ENCODE assay signal across 1 cellular context in the genomic region with DNA sequence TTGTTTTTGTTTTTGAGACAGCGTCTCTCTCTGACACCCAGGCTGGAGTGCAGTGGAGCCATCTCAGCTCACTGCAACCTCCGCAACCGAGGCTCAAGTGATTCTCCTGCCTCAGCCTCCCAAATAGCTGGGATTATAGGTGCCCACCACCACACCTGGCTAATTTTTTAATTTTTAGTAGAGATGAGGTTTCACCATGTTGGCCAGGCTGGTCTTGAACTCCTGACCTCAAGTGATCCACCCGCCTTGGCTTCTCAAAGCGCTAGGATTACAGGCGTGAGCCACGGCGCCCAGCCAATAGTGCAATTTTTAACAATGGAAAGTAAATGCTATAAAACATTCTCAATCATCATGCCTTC.
TF ChIP-seq lines count a peak whose summit lies in the region.
"Not testable (repeated sequence)": the region's sequence is repeated elsewhere in the genome, so short reads cannot be mapped to it uniquely, and the experiment has no call there.

No MANE protein-coding gene starts in this region.

TF ChIP-seq in K562, 482 proteins besides CTCF, POLR2A, EP300 and RAD21 (continues in another document):
- TF ChIP-seq, protein P1, sequence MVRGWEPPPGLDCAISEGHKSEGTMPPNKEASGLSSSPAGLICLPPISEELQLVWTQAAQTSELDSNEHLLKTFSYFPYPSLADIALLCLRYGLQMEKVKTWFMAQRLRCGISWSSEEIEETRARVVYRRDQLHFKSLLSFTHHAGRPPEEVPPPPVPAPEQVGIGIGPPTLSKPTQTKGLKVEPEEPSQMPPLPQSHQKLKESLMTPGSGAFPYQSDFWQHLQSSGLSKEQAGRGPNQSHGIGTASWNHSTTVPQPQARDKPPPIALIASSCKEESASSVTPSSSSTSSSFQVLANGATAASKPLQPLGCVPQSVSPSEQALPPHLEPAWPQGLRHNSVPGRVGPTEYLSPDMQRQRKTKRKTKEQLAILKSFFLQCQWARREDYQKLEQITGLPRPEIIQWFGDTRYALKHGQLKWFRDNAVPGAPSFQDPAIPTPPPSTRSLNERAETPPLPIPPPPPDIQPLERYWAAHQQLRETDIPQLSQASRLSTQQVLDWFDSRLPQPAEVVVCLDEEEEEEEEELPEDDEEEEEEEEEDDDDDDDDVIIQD (CRISPR knock-in tag; IDR thresholded peaks at IDR 0.05): 0 out of 2 replicates have a peak, but pooled peaks have one; percentile 21
- TF ChIP-seq, protein P2, sequence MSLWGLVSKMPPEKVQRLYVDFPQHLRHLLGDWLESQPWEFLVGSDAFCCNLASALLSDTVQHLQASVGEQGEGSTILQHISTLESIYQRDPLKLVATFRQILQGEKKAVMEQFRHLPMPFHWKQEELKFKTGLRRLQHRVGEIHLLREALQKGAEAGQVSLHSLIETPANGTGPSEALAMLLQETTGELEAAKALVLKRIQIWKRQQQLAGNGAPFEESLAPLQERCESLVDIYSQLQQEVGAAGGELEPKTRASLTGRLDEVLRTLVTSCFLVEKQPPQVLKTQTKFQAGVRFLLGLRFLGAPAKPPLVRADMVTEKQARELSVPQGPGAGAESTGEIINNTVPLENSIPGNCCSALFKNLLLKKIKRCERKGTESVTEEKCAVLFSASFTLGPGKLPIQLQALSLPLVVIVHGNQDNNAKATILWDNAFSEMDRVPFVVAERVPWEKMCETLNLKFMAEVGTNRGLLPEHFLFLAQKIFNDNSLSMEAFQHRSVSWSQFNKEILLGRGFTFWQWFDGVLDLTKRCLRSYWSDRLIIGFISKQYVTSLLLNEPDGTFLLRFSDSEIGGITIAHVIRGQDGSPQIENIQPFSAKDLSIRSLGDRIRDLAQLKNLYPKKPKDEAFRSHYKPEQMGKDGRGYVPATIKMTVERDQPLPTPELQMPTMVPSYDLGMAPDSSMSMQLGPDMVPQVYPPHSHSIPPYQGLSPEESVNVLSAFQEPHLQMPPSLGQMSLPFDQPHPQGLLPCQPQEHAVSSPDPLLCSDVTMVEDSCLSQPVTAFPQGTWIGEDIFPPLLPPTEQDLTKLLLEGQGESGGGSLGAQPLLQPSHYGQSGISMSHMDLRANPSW (CRISPR knock-in tag; IDR thresholded peaks at IDR 0.05): 0 out of 2 replicates have a peak, but pooled peaks have one; percentile 24
- peak; percentile 74 for TF ChIP-seq BCOR (IDR thresholded peaks at IDR 0.05)
- 0 out of 2 replicates have a peak, but pooled peaks have one; percentile 39 for TF ChIP-seq SNIP1 (IDR thresholded peaks at IDR 0.05; ENCODE audit: low read depth)
- TF ChIP-seq, protein P3, sequence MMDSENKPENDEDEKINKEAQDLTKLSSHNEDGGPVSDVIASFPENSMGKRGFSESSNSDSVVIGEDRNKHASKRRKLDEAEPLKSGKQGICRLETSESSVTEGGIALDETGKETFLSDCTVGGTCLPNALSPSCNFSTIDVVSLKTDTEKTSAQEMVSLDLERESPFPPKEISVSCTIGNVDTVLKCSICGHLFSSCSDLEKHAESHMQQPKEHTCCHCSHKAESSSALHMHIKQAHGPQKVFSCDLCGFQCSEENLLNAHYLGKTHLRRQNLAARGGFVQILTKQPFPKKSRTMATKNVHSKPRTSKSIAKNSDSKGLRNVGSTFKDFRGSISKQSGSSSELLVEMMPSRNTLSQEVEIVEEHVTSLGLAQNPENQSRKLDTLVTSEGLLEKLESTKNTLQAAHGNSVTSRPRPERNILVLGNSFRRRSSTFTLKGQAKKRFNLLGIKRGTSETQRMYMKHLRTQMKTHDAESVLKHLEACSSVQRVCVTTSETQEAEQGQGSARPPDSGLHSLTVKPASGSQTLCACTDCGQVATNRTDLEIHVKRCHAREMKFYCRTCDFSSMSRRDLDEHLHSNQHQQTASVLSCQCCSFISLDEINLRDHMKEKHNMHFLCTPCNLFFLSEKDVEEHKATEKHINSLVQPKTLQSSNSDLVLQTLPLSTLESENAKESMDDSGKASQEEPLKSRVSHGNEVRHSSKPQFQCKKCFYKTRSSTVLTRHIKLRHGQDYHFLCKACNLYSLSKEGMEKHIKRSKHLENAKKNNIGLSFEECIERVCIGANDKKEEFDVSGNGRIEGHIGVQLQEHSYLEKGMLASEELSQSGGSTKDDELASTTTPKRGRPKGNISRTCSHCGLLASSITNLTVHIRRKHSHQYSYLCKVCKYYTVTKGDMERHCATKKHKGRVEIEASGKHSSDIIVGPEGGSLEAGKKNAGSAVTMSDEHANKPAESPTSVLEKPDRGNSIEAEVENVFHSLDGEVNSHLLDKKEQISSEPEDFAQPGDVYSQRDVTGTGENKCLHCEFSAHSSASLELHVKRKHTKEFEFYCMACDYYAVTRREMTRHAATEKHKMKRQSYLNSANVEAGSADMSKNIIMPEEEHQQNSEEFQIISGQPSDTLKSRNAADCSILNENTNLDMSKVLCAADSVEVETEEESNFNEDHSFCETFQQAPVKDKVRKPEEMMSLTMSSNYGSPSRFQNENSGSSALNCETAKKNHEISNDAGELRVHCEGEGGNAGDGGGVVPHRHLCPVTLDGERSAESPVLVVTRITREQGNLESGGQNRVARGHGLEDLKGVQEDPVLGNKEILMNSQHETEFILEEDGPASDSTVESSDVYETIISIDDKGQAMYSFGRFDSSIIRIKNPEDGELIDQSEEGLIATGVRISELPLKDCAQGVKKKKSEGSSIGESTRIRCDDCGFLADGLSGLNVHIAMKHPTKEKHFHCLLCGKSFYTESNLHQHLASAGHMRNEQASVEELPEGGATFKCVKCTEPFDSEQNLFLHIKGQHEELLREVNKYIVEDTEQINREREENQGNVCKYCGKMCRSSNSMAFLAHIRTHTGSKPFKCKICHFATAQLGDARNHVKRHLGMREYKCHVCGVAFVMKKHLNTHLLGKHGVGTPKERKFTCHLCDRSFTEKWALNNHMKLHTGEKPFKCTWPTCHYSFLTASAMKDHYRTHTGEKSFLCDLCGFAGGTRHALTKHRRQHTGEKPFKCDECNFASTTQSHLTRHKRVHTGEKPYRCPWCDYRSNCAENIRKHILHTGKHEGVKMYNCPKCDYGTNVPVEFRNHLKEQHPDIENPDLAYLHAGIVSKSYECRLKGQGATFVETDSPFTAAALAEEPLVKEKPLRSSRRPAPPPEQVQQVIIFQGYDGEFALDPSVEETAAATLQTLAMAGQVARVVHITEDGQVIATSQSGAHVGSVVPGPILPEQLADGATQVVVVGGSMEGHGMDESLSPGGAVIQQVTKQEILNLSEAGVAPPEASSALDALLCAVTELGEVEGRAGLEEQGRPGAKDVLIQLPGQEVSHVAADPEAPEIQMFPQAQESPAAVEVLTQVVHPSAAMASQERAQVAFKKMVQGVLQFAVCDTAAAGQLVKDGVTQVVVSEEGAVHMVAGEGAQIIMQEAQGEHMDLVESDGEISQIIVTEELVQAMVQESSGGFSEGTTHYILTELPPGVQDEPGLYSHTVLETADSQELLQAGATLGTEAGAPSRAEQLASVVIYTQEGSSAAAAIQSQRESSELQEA (IDR thresholded peaks at IDR 0.05; ENCODE audit: low read depth): peak; percentile 45; the same call in 1 of the 2 replicates
- TF ChIP-seq FOXA3 (CRISPR knock-in tag; conservative IDR thresholded peaks at IDR 0.05 in 1 of 2, IDR thresholded peaks at IDR 0.05 in 1 of 2): peak in 1 of 2 experiments; percentile 36; a peak in 1 of 4 replicates
- TF ChIP-seq ZNF445 (CRISPR knock-in tag; IDR thresholded peaks at IDR 0.05; ENCODE audit: low read depth): peak; percentile 31; the same call in 1 of the 2 replicates
- TF ChIP-seq, protein P4, sequence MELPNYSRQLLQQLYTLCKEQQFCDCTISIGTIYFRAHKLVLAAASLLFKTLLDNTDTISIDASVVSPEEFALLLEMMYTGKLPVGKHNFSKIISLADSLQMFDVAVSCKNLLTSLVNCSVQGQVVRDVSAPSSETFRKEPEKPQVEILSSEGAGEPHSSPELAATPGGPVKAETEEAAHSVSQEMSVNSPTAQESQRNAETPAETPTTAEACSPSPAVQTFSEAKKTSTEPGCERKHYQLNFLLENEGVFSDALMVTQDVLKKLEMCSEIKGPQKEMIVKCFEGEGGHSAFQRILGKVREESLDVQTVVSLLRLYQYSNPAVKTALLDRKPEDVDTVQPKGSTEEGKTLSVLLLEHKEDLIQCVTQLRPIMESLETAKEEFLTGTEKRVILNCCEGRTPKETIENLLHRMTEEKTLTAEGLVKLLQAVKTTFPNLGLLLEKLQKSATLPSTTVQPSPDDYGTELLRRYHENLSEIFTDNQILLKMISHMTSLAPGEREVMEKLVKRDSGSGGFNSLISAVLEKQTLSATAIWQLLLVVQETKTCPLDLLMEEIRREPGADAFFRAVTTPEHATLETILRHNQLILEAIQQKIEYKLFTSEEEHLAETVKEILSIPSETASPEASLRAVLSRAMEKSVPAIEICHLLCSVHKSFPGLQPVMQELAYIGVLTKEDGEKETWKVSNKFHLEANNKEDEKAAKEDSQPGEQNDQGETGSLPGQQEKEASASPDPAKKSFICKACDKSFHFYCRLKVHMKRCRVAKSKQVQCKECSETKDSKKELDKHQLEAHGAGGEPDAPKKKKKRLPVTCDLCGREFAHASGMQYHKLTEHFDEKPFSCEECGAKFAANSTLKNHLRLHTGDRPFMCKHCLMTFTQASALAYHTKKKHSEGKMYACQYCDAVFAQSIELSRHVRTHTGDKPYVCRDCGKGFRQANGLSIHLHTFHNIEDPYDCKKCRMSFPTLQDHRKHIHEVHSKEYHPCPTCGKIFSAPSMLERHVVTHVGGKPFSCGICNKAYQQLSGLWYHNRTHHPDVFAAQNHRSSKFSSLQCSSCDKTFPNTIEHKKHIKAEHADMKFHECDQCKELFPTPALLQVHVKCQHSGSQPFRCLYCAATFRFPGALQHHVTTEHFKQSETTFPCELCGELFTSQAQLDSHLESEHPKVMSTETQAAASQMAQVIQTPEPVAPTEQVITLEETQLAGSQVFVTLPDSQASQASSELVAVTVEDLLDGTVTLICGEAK (IDR thresholded peaks at IDR 0.05): peak; percentile 1; the same call in 1 of the 2 replicates
- TF ChIP-seq, protein P4 (CRISPR knock-in tag; IDR thresholded peaks at IDR 0.05): not testable (repeated sequence)
- peak; percentile 23 for TF ChIP-seq ASH1L (IDR thresholded peaks at IDR 0.05; ENCODE audit: borderline replicate concordance, low read depth, partially characterized antibody)
- TF ChIP-seq, protein P5, sequence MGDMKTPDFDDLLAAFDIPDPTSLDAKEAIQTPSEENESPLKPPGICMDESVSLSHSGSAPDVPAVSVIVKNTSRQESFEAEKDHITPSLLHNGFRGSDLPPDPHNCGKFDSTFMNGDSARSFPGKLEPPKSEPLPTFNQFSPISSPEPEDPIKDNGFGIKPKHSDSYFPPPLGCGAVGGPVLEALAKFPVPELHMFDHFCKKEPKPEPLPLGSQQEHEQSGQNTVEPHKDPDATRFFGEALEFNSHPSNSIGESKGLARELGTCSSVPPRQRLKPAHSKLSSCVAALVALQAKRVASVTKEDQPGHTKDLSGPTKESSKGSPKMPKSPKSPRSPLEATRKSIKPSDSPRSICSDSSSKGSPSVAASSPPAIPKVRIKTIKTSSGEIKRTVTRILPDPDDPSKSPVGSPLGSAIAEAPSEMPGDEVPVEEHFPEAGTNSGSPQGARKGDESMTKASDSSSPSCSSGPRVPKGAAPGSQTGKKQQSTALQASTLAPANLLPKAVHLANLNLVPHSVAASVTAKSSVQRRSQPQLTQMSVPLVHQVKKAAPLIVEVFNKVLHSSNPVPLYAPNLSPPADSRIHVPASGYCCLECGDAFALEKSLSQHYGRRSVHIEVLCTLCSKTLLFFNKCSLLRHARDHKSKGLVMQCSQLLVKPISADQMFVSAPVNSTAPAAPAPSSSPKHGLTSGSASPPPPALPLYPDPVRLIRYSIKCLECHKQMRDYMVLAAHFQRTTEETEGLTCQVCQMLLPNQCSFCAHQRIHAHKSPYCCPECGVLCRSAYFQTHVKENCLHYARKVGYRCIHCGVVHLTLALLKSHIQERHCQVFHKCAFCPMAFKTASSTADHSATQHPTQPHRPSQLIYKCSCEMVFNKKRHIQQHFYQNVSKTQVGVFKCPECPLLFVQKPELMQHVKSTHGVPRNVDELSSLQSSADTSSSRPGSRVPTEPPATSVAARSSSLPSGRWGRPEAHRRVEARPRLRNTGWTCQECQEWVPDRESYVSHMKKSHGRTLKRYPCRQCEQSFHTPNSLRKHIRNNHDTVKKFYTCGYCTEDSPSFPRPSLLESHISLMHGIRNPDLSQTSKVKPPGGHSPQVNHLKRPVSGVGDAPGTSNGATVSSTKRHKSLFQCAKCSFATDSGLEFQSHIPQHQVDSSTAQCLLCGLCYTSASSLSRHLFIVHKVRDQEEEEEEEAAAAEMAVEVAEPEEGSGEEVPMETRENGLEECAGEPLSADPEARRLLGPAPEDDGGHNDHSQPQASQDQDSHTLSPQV (IDR thresholded peaks at IDR 0.05): peak; percentile 49; the same call in 1 of the 2 replicates
- 0 out of 2 replicates have a peak, but pooled peaks have one; percentile 20 for TF ChIP-seq ZNF707 (CRISPR knock-in tag; conservative IDR thresholded peaks at IDR 0.05)
- 0 out of 2 replicates have a peak, but pooled peaks have one; percentile 3 for TF ChIP-seq MECOM (CRISPR knock-in tag; IDR thresholded peaks at IDR 0.05)
- TF ChIP-seq GABPB1 (CRISPR knock-in tag; IDR thresholded peaks at IDR 0.05): peak; percentile 9; the same call in 1 of the 2 replicates
- TF ChIP-seq NCOA4 (IDR thresholded peaks at IDR 0.05; ENCODE audit: partially characterized antibody): peak; percentile 4
- TF ChIP-seq HDGF (IDR thresholded peaks at IDR 0.05): 0 out of 2 replicates have a peak, but pooled peaks have one; percentile 51
- peak; percentile 4; the same call in 1 of the 2 replicates for TF ChIP-seq EHMT2 (IDR thresholded peaks at IDR 0.05)
- TF ChIP-seq LARP7 (IDR thresholded peaks at IDR 0.05): peak; percentile 78
- peak; percentile 96 for TF ChIP-seq ADNP (tag; IDR thresholded peaks at IDR 0.05)
- TF ChIP-seq, protein P6, sequence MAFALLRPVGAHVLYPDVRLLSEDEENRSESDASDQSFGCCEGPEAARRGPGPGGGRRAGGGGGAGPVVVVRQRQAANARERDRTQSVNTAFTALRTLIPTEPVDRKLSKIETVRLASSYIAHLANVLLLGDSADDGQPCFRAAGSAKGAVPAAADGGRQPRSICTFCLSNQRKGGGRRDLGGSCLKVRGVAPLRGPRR (CRISPR knock-in tag; IDR thresholded peaks at IDR 0.05): peak; percentile 74; the same call in 1 of the 2 replicates
